ENCODE assay signal across 23 cellular contexts in the genomic region with DNA sequence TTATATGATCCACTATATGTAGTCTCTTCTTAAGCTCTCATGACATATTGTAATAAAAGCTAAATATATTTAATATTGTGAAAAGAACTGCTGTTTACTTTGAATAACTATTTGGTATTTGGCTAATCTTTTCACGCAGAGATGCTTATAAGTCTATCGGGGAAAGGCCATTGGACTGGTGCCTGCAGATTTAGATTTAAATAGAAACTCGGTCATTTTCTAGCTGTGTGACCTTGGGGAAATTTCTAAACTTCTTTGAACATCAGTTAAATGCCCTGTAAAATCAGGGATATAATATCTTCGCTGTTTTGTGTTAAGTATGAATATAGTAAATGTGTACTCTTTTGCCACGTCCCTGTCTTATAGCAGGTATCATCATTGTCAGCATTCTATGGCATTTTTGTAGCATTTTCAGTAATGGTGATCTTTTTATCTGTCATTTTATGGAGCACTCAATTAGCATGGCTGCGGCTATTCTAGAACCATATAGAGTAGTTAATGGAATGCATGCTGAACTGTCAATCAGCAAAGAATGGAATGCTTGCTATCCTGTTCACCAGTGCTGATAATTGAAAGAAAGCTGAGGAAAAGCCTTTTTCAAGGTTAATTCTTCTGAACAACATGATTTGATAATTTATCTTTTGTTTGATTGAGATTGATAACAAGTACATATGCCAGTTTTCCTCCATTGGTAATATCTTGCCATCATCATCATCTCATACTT.
"Had no signal": no experiment of that assay in that cellular context is flagged by ENCODE, and none has a peak within 500 bp of the region (broad histone marks: within the 10 kb centered on the region; RNA-seq: fewer than 3 reads in every experiment).

No MANE protein-coding gene starts in this region.

- H3K4me1 ChIP-seq: breast epithelium had no signal

- H3K36me3 ChIP-seq: breast epithelium, gastroesophageal sphincter, heart right ventricle had no signal

- H3K27ac ChIP-seq: breast epithelium, gastroesophageal sphincter, heart right ventricle, VCaP had no signal

- H3K9me3 ChIP-seq: breast epithelium, gastroesophageal sphincter, heart right ventricle, mucosa of descending colon had no signal

- H3K4me2 ChIP-seq: smooth muscle cell had no signal

- ATAC-seq: activated naive CD8-positive, alpha-beta T cell treated with anti-CD3 and anti-CD28 coated beads, Interleukin-2, amount 50 U/mL, for 24 hours; esophagus mucosa; gastroesophageal sphincter; heart right ventricle; left ventricle myocardium superior; mucosa of descending colon; sciatic nerve; stimulated activated naive CD8-positive, alpha-beta T cell treated with anti-CD3 and anti-CD28 coated beads, Interleukin-15, amount 100 ng/mL, for 72 hours; T-helper 17 cell had no signal

- H3K27me3 ChIP-seq: breast epithelium, gastroesophageal sphincter, heart right ventricle had no signal

- DNase-seq: activated CD4-positive, alpha-beta T cell treated with anti-CD3 and anti-CD28 coated beads, Interleukin-2, amount 50 U/mL, for 1 hour; activated CD4-positive, CD25-positive, alpha-beta regulatory T cell treated with anti-CD3 and anti-CD28 coated beads, Interleukin-2, amount 50 U/mL, for 72 hours; activated CD8-positive, alpha-beta memory T cell treated with anti-CD3 and anti-CD28 coated beads, Interleukin-2, amount 50 U/mL, for 4 hours; activated effector memory CD4-positive, alpha-beta T cell treated with Interleukin-2 at 50 U/mL for 16 hours; activated naive CD4-positive, alpha-beta T cell treated with anti-CD3 and anti-CD28 coated beads, Interleukin-2, amount 10 ng/mL, durations not matched to agents 7 days and 5 days; activated naive CD8-positive, alpha-beta T cell treated with anti-CD3 and anti-CD28 coated beads, Interleukin-2, amount 50 U/mL, for 24 hours; activated T-cell treated with anti-CD3 and anti-CD28 coated beads, Interleukin-2, amount 50 U/mL, for 48 hours; anterior cingulate cortex; effector CD8-positive, alpha-beta T cell; heart right ventricle; kidney glomerular epithelial cell; left ventricle myocardium superior; mucosa of descending colon; naive B cell; stimulated activated CD4-positive, alpha-beta T cell treated with anti-CD3 and anti-CD28 coated beads, Interleukin-4, amount 100 ng/mL, for 1 hour; stimulated activated naive CD8-positive, alpha-beta T cell treated with anti-CD3 and anti-CD28 coated beads, Interleukin-15, amount 100 ng/mL, for 72 hours; T-helper 17 cell had no signal

- H3K4me3 ChIP-seq: breast epithelium, gastroesophageal sphincter, heart right ventricle, mucosa of descending colon, smooth muscle cell had no signal
